ENCODE assay signal across 1 cellular context in genomic region chr14:101235042-101235871, GRCh38.
A peak's percentile ranks its signal among the peaks of the same experiment; 100 is the strongest.
TF ChIP-seq lines count a peak whose summit lies in the region.

No MANE protein-coding gene starts in this region.

TF ChIP-seq in SK-N-SH, 30 proteins besides CTCF, POLR2A, EP300 and RAD21 (continued from another document):
- peak; percentile 61; the same call in 1 of the 2 replicates for TF ChIP-seq REST (IDR thresholded peaks at IDR 0.05; ENCODE audit: low read depth, low read length)
- 0 out of 2 replicates have a peak, but pooled peaks have one; percentile 36 for TF ChIP-seq RCOR1 (IDR thresholded peaks at IDR 0.05; ENCODE audit: low read length)
- no peak for TF ChIP-seq NFIC (IDR thresholded peaks at IDR 0.05; ENCODE audit: borderline replicate concordance)
- no peak for TF ChIP-seq GATA2 (CRISPR knock-in tag; IDR thresholded peaks at IDR 0.05)
- no peak for TF ChIP-seq FOXM1 (IDR thresholded peaks at IDR 0.05; ENCODE audit: low read depth)
- TF ChIP-seq RFX5 (IDR thresholded peaks at IDR 0.05; ENCODE audit: low read length) = no peak
